Comparison of ENCODE assay signal across 8 cellular contexts in genomic region chr13:48653074-48654054, GRCh38. TPM values are rescaled to one million over a fixed set of nuclear protein-coding genes. Genes with fewer than 3 reads are reported as not detected.
DNase-seq lines count a peak whose midpoint lies in the region; ATAC-seq and TF ChIP-seq lines count a peak whose summit lies in the region.

TSS of gene CYSLTR2 (plus strand) at chr13:48653929. CDS start at chr13:48706818, 52,889 bp downstream.

- peak; percentile 35 for DNase-seq in DMS79 treated with DMSO at 0.1 percent for 48 hours (lab: John Stamatoyannopoulos, UW)
- peak; percentile 0 for DNase-seq in NCI-H69 (lab: John Stamatoyannopoulos, UW)
- DNase-seq in dermis blood vessel endothelial cell, result peak; percentile 12
- peak; percentile 51 for DNase-seq in naive B cell
- DNase-seq in GM19240 (ENCODE audit: insufficient read length, low spot score), result no peak
- no peak for DNase-seq in WTC11 (ENCODE audit: low spot score)
- no peak for DNase-seq in stimulated activated CD4-positive, alpha-beta T cell treated with anti-CD3 and anti-CD28 coated beads, Interleukin-4, amount 100 ng/mL, for 1 hour

- peak within 1 kb of the TSS; percentile 7 to 89 (median 40) for H3K27ac Mint-ChIP-seq in naive B cell
- no peak within 1 kb of the TSS; the same call in 1 of the 2 replicates for H3K27ac Mint-ChIP-seq in WTC11

- CTCF ChIA-PET in WTC11 (lab: Charles Lee), result interaction anchor here (1.0 kb wide), 1 partner anchor 74 kb away, joined by 3 read pairs; no protein-coding TSS in a partner anchor

- H3K4me1 Mint-ChIP-seq in naive B cell, result peaks cover 12 to 16% (median 14%) of the 10 kb centered on the region in 3 donors
- peaks cover 12% of the 10 kb centered on the region for H3K4me1 Mint-ChIP-seq in WTC11

- no peaks in the 10 kb centered on the region for H3K36me3 Mint-ChIP-seq in naive B cell
- H3K36me3 Mint-ChIP-seq in WTC11, result no peaks in the 10 kb centered on the region

- POLR2A ChIA-PET in WTC11 (lab: Charles Lee), result no interaction called here

- ATAC-seq in GM21576 (IDR thresholded peaks at IDR 0.05; ENCODE audit: unreplicated experiment) (peak; percentile 66), naive B cell (ENCODE audit: low read depth in 2 of 2) (peak; percentile 90 to 91), WTC11 (no peak)

- H3K4me3 Mint-ChIP-seq in naive B cell (peak within 1 kb of the TSS; percentile 20 to 73 (median 60)), WTC11 (no peak within 1 kb of the TSS)

- no peak for TF ChIP-seq CTCF in WTC11 (IDR thresholded peaks at IDR 0.05)

- H3K9me3 Mint-ChIP-seq in naive B cell (no peaks in the 10 kb centered on the region), WTC11 (no peaks in the 10 kb centered on the region)

- peaks cover 4 to 16% (median 14%) of the 10 kb centered on the region in 3 donors for H3K27me3 Mint-ChIP-seq in naive B cell
- no peaks in the 10 kb centered on the region for H3K27me3 Mint-ChIP-seq in WTC11 (ENCODE audit: low read depth)

TF ChIP-seq in WTC11, 78 proteins besides CTCF, POLR2A, EP300 and RAD21:
- TF ChIP-seq NR3C1 (CRISPR knock-in tag; conservative IDR thresholded peaks at IDR 0.05; ENCODE audit: low read depth) (no peak), MYBL2 (CRISPR knock-in tag; IDR thresholded peaks at IDR 0.05) (no peak), ERG (CRISPR knock-in tag; IDR thresholded peaks at IDR 0.05) (no peak), JUN (CRISPR knock-in tag; IDR thresholded peaks at IDR 0.05) (no peak), GABPB1 (CRISPR knock-in tag; IDR thresholded peaks at IDR 0.05) (no peak), PREB (CRISPR knock-in tag; IDR thresholded peaks at IDR 0.05; ENCODE audit: borderline replicate concordance) (no peak), NFYB (CRISPR knock-in tag; conservative IDR thresholded peaks at IDR 0.05; ENCODE audit: low read depth) (no peak), AR (CRISPR knock-in tag; IDR thresholded peaks at IDR 0.05) (no peak), MXD4 (CRISPR knock-in tag; IDR thresholded peaks at IDR 0.05; ENCODE audit: borderline replicate concordance) (no peak), NR2C2 (CRISPR knock-in tag; IDR thresholded peaks at IDR 0.05) (no peak), FOXJ3 (CRISPR knock-in tag; IDR thresholded peaks at IDR 0.05; ENCODE audit: borderline replicate concordance) (no peak), JAZF1 (CRISPR knock-in tag; IDR thresholded peaks at IDR 0.05) (no peak), TEAD1 (CRISPR knock-in tag; IDR thresholded peaks at IDR 0.05) (no peak)
TF ChIP-seq in WTC11: peak in this region for 0.

RNA-seq across cellular contexts. Expression of gene CYSLTR2, which starts in this region (rescaled TPM):
- not detected in 2 replicates for total RNA-seq in dermis blood vessel endothelial cell
- under 1 TPM in 2 of 6 donors, not detected in 4; 0.23 to 0.25 TPM for polyA plus RNA-seq in naive B cell (ENCODE audit: low read depth in 6 of 6)
- 0.14 TPM in 1 of 3 replicates, not detected in the others for total RNA-seq in WTC11 (2021)

Comparison
In these comparisons a context has a peak if more than half of its experiments do, and no peak if none do; other contexts are left out.
1. Peak in DNase-seq in dermis blood vessel endothelial cell; RNA of the gene not detected or under 1 TPM.
2. Peak in DNase-seq and ATAC-seq in naive B cell; RNA of the gene not detected or under 1 TPM.
3. DNase-seq: peak in DMS79 treated with DMSO at 0.1 percent for 48 hours (single experiment) and NCI-H69 (single experiment); none in GM19240 (single experiment), WTC11 (single experiment) and stimulated activated CD4-positive, alpha-beta T cell treated with anti-CD3 and anti-CD28 coated beads, Interleukin-4, amount 100 ng/mL, for 1 hour (single experiment).